In genomic region chr6:116764961-116765841, GRCh38 we compare ENCODE assay signal across 1 cellular context.
TF ChIP-seq lines count a peak whose summit lies in the region.

FAM162B (minus strand) TSS chr6:116765719; CDS start chr6:116765576, 143 bp downstream.

TF ChIP-seq in H1, 55 proteins besides CTCF, POLR2A, EP300 and RAD21 (continued from another document):
- TF ChIP-seq CHD7 (IDR thresholded peaks at IDR 0.05; ENCODE audit: insufficient replicate concordance, low read length) (no peak), ZNF274 (IDR thresholded peaks at IDR 0.05; ENCODE audit: borderline replicate concordance, extremely low read depth, low read length) (no peak), RFX5 (IDR thresholded peaks at IDR 0.05; ENCODE audit: borderline replicate concordance, low read depth, low read length) (no peak), RNF2 (IDR thresholded peaks at IDR 0.05; ENCODE audit: borderline replicate concordance, low read depth, low read length, missing control alignments, poor library complexity, severe bottlenecking) (peak; percentile 16), TCF12 (IDR thresholded peaks at IDR 0.05; ENCODE audit: low read depth, low read length) (0 out of 2 replicates have a peak, but pooled peaks have one; percentile 10), CREB1 (IDR thresholded peaks at IDR 0.05) (no peak), SP2 (IDR thresholded peaks at IDR 0.05; ENCODE audit: low read length) (no peak), EGR1 (IDR thresholded peaks at IDR 0.05; ENCODE audit: borderline replicate concordance, low read depth, low read length) (peak; percentile 47; the same call in 1 of the 2 replicates), KDM4A (IDR thresholded peaks at IDR 0.05; ENCODE audit: low read depth, low read length, severe bottlenecking) (peak; percentile 91), GTF2F1 (IDR thresholded peaks at IDR 0.05; ENCODE audit: borderline replicate concordance, low read depth, low read length) (no peak), CHD1 (IDR thresholded peaks at IDR 0.05; ENCODE audit: low read depth, low read length) (no peak), BRCA1 (IDR thresholded peaks at IDR 0.05; ENCODE audit: low read depth, low read length) (no peak), RBBP5 (IDR thresholded peaks at IDR 0.05; ENCODE audit: borderline replicate concordance, low read depth, low read length) (no peak; the same call in 1 of the 2 replicates), MAFK (IDR thresholded peaks at IDR 0.05; ENCODE audit: low read depth, low read length) (no peak), CBX8 (IDR thresholded peaks at IDR 0.05; ENCODE audit: borderline replicate concordance, low read depth, low read length) (no peak), TAF7 (optimal IDR thresholded peaks at IDR 0.05; ENCODE audit: borderline replicate concordance, low read depth, low read length) (no peak), KDM1A (IDR thresholded peaks at IDR 0.05; ENCODE audit: borderline replicate concordance, low read length) (no peak), TBP (IDR thresholded peaks at IDR 0.05; ENCODE audit: low read depth, low read length) (peak; percentile 5; the same call in 1 of the 2 replicates), SIX5 (IDR thresholded peaks at IDR 0.05; ENCODE audit: low read depth, low read length) (no peak), USF2 (IDR thresholded peaks at IDR 0.05; ENCODE audit: low read length) (no peak), JUND (IDR thresholded peaks at IDR 0.05; ENCODE audit: low read length) (no peak), ASH2L (IDR thresholded peaks at IDR 0.05; ENCODE audit: low read length) (peak; percentile 80), JUN (IDR thresholded peaks at IDR 0.05; ENCODE audit: low read depth, low read length) (no peak), EZH2 (IDR thresholded peaks at IDR 0.05; ENCODE audit: low read depth, low read length, severe bottlenecking) (peak; percentile 91), HDAC2 (IDR thresholded peaks at IDR 0.05; ENCODE audit: borderline replicate concordance in 1 of 2, low read depth in 2 of 2, low read length in 2 of 2) (no peak), CTBP2 (IDR thresholded peaks at IDR 0.05; ENCODE audit: borderline replicate concordance, insufficient read depth, insufficient read length, low read length) (no peak), SRF (IDR thresholded peaks at IDR 0.05; ENCODE audit: low read depth, low read length) (no peak), SP1 (IDR thresholded peaks at IDR 0.05; ENCODE audit: low read depth, low read length) (no peak), TEAD4 (IDR thresholded peaks at IDR 0.05; ENCODE audit: low read depth, low read length) (no peak), BACH1 (IDR thresholded peaks at IDR 0.05; ENCODE audit: low read length) (no peak; the same call in 1 of the 2 replicates), RXRA (IDR thresholded peaks at IDR 0.05; ENCODE audit: insufficient read depth, low read depth, low read length) (no peak), BCL11A (IDR thresholded peaks at IDR 0.05; ENCODE audit: low read depth in 2 of 2, low read length in 2 of 2) (no peak), SIN3A (conservative IDR thresholded peaks at IDR 0.05 in 1 of 2, IDR thresholded peaks at IDR 0.05 in 1 of 2; ENCODE audit: low read depth in 1 of 2, low read length in 2 of 2) (0 out of 4 replicates have a peak, but pooled peaks of 1 of the 2 experiments have one; percentile 32), NANOG (IDR thresholded peaks at IDR 0.05; ENCODE audit: insufficient read depth, low read depth, low read length, poor library complexity, severe bottlenecking) (no peak), SUZ12 (IDR thresholded peaks at IDR 0.05; ENCODE audit: low read length) (peak; percentile 96), HDAC6 (IDR thresholded peaks at IDR 0.05; ENCODE audit: low read depth, low read length) (no peak), TAF1 (IDR thresholded peaks at IDR 0.05; ENCODE audit: low read depth, low read length) (no peak), KDM5A (IDR thresholded peaks at IDR 0.05; ENCODE audit: low read length) (no peak), GABPA (IDR thresholded peaks at IDR 0.05; ENCODE audit: borderline replicate concordance, insufficient read depth, low read length) (no peak), NRF1 (IDR thresholded peaks at IDR 0.05; ENCODE audit: low read depth, low read length) (no peak), CEBPB (IDR thresholded peaks at IDR 0.05; ENCODE audit: low read depth, low read length) (no peak), SP4 (IDR thresholded peaks at IDR 0.05; ENCODE audit: low read length) (no peak), SIRT6 (IDR thresholded peaks at IDR 0.05; ENCODE audit: low read length) (no peak), FOSL1 (IDR thresholded peaks at IDR 0.05; ENCODE audit: insufficient read depth, low read depth, low read length) (no peak), PHF8 (conservative IDR thresholded peaks at IDR 0.05; ENCODE audit: low read depth, low read length) (0 out of 2 replicates have a peak, but pooled peaks have one; percentile 32), YY1 (IDR thresholded peaks at IDR 0.05; ENCODE audit: low read depth, low read length) (no peak), CHD2 (IDR thresholded peaks at IDR 0.05; ENCODE audit: low read length) (no peak), POLR2AphosphoS5 (IDR thresholded peaks at IDR 0.05; ENCODE audit: low read depth, low read length) (no peak), CBX5 (IDR thresholded peaks at IDR 0.05; ENCODE audit: low read depth, low read length) (no peak), POU5F1 (IDR thresholded peaks at IDR 0.05; ENCODE audit: low read depth, low read length) (no peak), ATF3 (IDR thresholded peaks at IDR 0.05; ENCODE audit: insufficient read depth, low read depth, low read length) (no peak)
- TF ChIP-seq, protein P1, sequence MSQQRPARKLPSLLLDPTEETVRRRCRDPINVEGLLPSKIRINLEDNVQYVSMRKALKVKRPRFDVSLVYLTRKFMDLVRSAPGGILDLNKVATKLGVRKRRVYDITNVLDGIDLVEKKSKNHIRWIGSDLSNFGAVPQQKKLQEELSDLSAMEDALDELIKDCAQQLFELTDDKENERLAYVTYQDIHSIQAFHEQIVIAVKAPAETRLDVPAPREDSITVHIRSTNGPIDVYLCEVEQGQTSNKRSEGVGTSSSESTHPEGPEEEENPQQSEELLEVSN (IDR thresholded peaks at IDR 0.05), result peak; percentile 84
- TF ChIP-seq, protein P2, sequence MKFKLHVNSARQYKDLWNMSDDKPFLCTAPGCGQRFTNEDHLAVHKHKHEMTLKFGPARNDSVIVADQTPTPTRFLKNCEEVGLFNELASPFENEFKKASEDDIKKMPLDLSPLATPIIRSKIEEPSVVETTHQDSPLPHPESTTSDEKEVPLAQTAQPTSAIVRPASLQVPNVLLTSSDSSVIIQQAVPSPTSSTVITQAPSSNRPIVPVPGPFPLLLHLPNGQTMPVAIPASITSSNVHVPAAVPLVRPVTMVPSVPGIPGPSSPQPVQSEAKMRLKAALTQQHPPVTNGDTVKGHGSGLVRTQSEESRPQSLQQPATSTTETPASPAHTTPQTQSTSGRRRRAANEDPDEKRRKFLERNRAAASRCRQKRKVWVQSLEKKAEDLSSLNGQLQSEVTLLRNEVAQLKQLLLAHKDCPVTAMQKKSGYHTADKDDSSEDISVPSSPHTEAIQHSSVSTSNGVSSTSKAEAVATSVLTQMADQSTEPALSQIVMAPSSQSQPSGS (IDR thresholded peaks at IDR 0.05; ENCODE audit: low read length), result no peak
- TF ChIP-seq, protein P3, sequence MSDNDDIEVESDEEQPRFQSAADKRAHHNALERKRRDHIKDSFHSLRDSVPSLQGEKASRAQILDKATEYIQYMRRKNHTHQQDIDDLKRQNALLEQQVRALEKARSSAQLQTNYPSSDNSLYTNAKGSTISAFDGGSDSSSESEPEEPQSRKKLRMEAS (IDR thresholded peaks at IDR 0.05), result peak; percentile 81; the same call in 1 of the 2 replicates
